Comparison of ENCODE assay signal across 1 cellular context in the genomic region with DNA sequence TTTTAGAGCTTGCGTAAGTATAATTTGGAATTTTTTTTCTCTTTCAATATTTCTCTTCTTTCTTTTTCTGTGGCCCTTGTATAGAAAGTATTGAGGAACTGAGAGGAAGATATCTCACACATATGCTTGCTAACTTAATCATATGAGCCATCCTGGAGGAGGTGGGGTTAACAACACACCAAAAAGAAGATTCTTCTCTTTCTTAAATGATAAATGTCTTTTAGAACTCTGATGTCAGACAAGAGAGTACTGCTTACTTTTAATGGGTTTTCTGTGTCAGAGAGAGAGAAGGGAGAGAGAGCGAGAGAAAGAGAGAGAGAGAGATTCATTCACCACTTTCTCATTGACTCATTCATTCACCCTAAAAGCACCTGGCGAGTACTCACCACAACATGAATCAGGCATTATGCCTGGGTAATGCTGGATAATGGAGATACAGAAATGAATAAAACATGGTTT.
TF ChIP-seq lines count a peak whose summit lies in the region.

No MANE protein-coding gene starts in this region.

TF ChIP-seq in GM23338, 12 proteins besides CTCF, POLR2A, EP300 and RAD21 (continued from another document):
- no peak for TF ChIP-seq ZNF462 (CRISPR knock-in tag; IDR thresholded peaks at IDR 0.05)
